In genomic region chr10:98886686-98887085, GRCh38 we compare ENCODE assay signal across 19 cellular contexts.
A peak's percentile ranks its signal among the peaks of the same experiment; 100 is the strongest.
DNase-seq lines count a peak whose midpoint lies in the region; ATAC-seq and TF ChIP-seq lines count a peak whose summit lies in the region.
"Had no signal": no experiment of that assay in that cellular context is flagged by ENCODE, and none has a peak within 500 bp of the region (broad histone marks: within the 10 kb centered on the region; RNA-seq: fewer than 3 reads in every experiment).

No MANE protein-coding gene starts in this region.

- TF ChIP-seq POLR2A in breast epithelium (IDR thresholded peaks at IDR 0.05), result no peak

- CTCF ChIA-PET in MCF 10A (lab: Yijun Ruan, JAX), result interaction anchor here (0.6 kb wide), 1 partner anchor 971 kb away, joined by 3 read pairs; no protein-coding TSS in a partner anchor

- H3K27me3 Mint-ChIP-seq in MCF 10A (ENCODE audit: insufficient read depth, unreplicated experiment), result no peaks in the 10 kb centered on the region
- H3K27me3 Mint-ChIP-seq: effector memory CD8-positive, alpha-beta T cell had no signal

- peaks cover 8% of the 10 kb centered on the region for H3K4me1 Mint-ChIP-seq in MCF 10A (ENCODE audit: insufficient read depth, unreplicated experiment)
- H3K4me1 Mint-ChIP-seq: activated B cell treated with CpG ODN at 0.5 μM for 24 hours had no signal

- no peaks in the 10 kb centered on the region for H3K27me3 ChIP-seq in breast epithelium
- no peaks in the 10 kb centered on the region for H3K27me3 ChIP-seq in RWPE2 (ENCODE audit: insufficient read depth, poor library complexity, severe bottlenecking)
- H3K27me3 ChIP-seq in upper lobe of right lung, result no peaks in the 10 kb centered on the region
- H3K27me3 ChIP-seq: brain microvascular endothelial cell, tibial artery had no signal

- H3K4me3 ChIP-seq in breast epithelium, result no peak overlapping the region
- H3K4me3 ChIP-seq in RWPE2 (ENCODE audit: severe bottlenecking), result no peak overlapping the region
- H3K4me3 ChIP-seq in upper lobe of right lung, result no peak overlapping the region
- H3K4me3 ChIP-seq: tibial artery had no signal

- no peaks in the 10 kb centered on the region for H3K9me3 Mint-ChIP-seq in MCF 10A (ENCODE audit: unreplicated experiment)
- H3K9me3 Mint-ChIP-seq: activated B cell treated with CpG ODN at 0.5 μM for 24 hours had no signal

- no peaks in the 10 kb centered on the region for H3K9me3 ChIP-seq in breast epithelium
- H3K9me3 ChIP-seq in RWPE2 (ENCODE audit: severe bottlenecking), result no peaks in the 10 kb centered on the region
- no peaks in the 10 kb centered on the region for H3K9me3 ChIP-seq in upper lobe of right lung
- H3K9me3 ChIP-seq: tibial artery had no signal

- DNase-seq in MCF 10A (ENCODE audit: unreplicated experiment) (peak; percentile 9), breast epithelium (ENCODE audit: low spot score in 2 of 2) (no peak), RWPE2 (ENCODE audit: low spot score) (no peak), fibroblast of gingiva (ENCODE audit: low read depth) (peak; percentile 19), upper lobe of right lung (no peak), activated gamma-delta T cell treated with Interleukin-2 at 50 U/mL for 16 hours (no peak), NCI-H524 treated with DMSO at 0.1 percent for 48 hours (lab: John Stamatoyannopoulos, UW) (no peak), NCI-H1436 (lab: John Stamatoyannopoulos, UW) (no peak)
- DNase-seq: activated B cell treated with CpG ODN at 0.5 μM for 24 hours; activated naive CD4-positive, alpha-beta T cell treated with Interleukin-2 at 50 U/mL for 16 hours; brain microvascular endothelial cell; COR-L47; effector memory CD8-positive, alpha-beta T cell; NCI-H2171; NK-92 treated with Interleukin-12 subunit alpha and Interleukin-12 subunit beta, amount 100 ng/mL, for 24 hours; nucleus accumbens; stimulated activated CD4-positive, alpha-beta T cell treated with anti-CD3 and anti-CD28 coated beads, Interleukin-4, amount 100 ng/mL, for 24 hours; tibial artery had no signal

- H3K4me3 Mint-ChIP-seq in MCF 10A (ENCODE audit: unreplicated experiment), result no peak overlapping the region
- H3K4me3 Mint-ChIP-seq: activated B cell treated with CpG ODN at 0.5 μM for 24 hours; effector memory CD8-positive, alpha-beta T cell had no signal

- POLR2A ChIA-PET in MCF 10A (lab: Yijun Ruan, JAX), result no interaction called here

- no TSS peak for BruUV-seq in MCF 10A (replicated peaks; lab: Mats Ljungman, UMichigan)

- H3K27ac ChIP-seq in breast epithelium (no peak overlapping the region), RWPE2 (ENCODE audit: poor library complexity, severe bottlenecking) (no peak overlapping the region), upper lobe of right lung (no peak overlapping the region)
- H3K27ac ChIP-seq: brain microvascular endothelial cell, tibial artery had no signal

- intact Hi-C loops in MCF 10A (cut with micrococcal nuclease) (no loop called here), breast epithelium (cut with DNase I; ENCODE audit: low total_unique reads) (no loop called here), upper lobe of right lung (cut with DNase I) (no loop called here)

- no peaks in the 10 kb centered on the region for H3K36me3 Mint-ChIP-seq in MCF 10A (ENCODE audit: insufficient read depth, unreplicated experiment)

- no peaks in the 10 kb centered on the region for H3K4me1 ChIP-seq in breast epithelium
- H3K4me1 ChIP-seq in RWPE2 (ENCODE audit: insufficient read depth, poor library complexity, severe bottlenecking), result no peaks in the 10 kb centered on the region
- no peaks in the 10 kb centered on the region for H3K4me1 ChIP-seq in upper lobe of right lung
- H3K4me1 ChIP-seq: tibial artery had no signal

- no peak overlapping the region for H3K27ac Mint-ChIP-seq in MCF 10A (ENCODE audit: low read depth, unreplicated experiment)
- H3K27ac Mint-ChIP-seq: activated B cell treated with CpG ODN at 0.5 μM for 24 hours; effector memory CD8-positive, alpha-beta T cell had no signal

- H3K36me3 ChIP-seq in breast epithelium (no peaks in the 10 kb centered on the region), RWPE2 (ENCODE audit: low read depth) (no peaks in the 10 kb centered on the region), upper lobe of right lung (no peaks in the 10 kb centered on the region)
- H3K36me3 ChIP-seq: brain microvascular endothelial cell, tibial artery had no signal

- ATAC-seq in RWPE2 (ENCODE audit: low read depth) (peak; percentile 67), upper lobe of right lung (peak; percentile 72)
- ATAC-seq: effector memory CD8-positive, alpha-beta T cell; sciatic nerve had no signal

- no peak for TF ChIP-seq CTCF in MCF 10A (IDR thresholded peaks at IDR 0.05; ENCODE audit: unreplicated experiment)
- TF ChIP-seq CTCF in breast epithelium (IDR thresholded peaks at IDR 0.05), result no peak
- no peak for TF ChIP-seq CTCF in RWPE2 (IDR thresholded peaks at IDR 0.05; ENCODE audit: poor library complexity, severe bottlenecking)
- TF ChIP-seq CTCF in upper lobe of right lung (IDR thresholded peaks at IDR 0.05), result no peak

Comparison
In these comparisons a context has a peak if more than half of its experiments do, and no peak if none do; other contexts are left out.
1. DNase-seq: peak in MCF 10A (single experiment) and fibroblast of gingiva (single experiment); none in breast epithelium (0 of 2), RWPE2 (single experiment), upper lobe of right lung (single experiment), activated gamma-delta T cell treated with Interleukin-2 at 50 U/mL for 16 hours (single experiment), NCI-H524 treated with DMSO at 0.1 percent for 48 hours (single experiment) and NCI-H1436 (single experiment).